ENCODE assay signal across 16 cellular contexts in genomic region chr10:43206391-43207235, GRCh38.
DNase-seq lines count a peak whose midpoint lies in the region; ATAC-seq, FAIRE-seq and TF ChIP-seq lines count a peak whose summit lies in the region.
"Had no signal": no experiment of that assay in that cellular context is flagged by ENCODE, and none has a peak within 500 bp of the region (broad histone marks: within the 10 kb centered on the region; RNA-seq: fewer than 3 reads in every experiment).

No MANE protein-coding gene starts in this region.

- H3K4me3 ChIP-seq in kidney (ENCODE audit: low read length in 2 of 2) (no peak overlapping the region), suprapubic skin (no peak overlapping the region)
- H3K4me3 ChIP-seq: A549 had no signal

- no peak overlapping the region for H3K9ac ChIP-seq in kidney (ENCODE audit: low read length in 2 of 2)

- ATAC-seq in GM19035 (IDR thresholded peaks at IDR 0.05; ENCODE audit: unreplicated experiment), result no peak
- ATAC-seq: A549, Panc1 had no signal

- intact Hi-C loops in kidney (cut with DNase I), result no loop called here

- TF ChIP-seq CTCF in kidney (IDR thresholded peaks at IDR 0.05; ENCODE audit: borderline replicate concordance, extremely low read depth, insufficient read depth) (no peak), suprapubic skin (IDR thresholded peaks at IDR 0.05) (no peak)

- no peak overlapping the region for H3K27ac ChIP-seq in kidney (ENCODE audit: low read depth in 2 of 2, low read length in 2 of 2)
- no peak overlapping the region for H3K27ac ChIP-seq in suprapubic skin
- H3K27ac ChIP-seq: A549 had no signal

- 88% methylated on average over 12 of the region's 13 CpGs for WGBS in suprapubic skin

- H3K27me3 ChIP-seq in suprapubic skin, result no peaks in the 10 kb centered on the region

- H3K4me1 ChIP-seq in kidney (ENCODE audit: control insufficient read depth in 1 of 2, insufficient read depth in 1 of 2, low read depth in 1 of 2, low read length in 2 of 2) (peaks cover 3 to 4% of the 10 kb centered on the region in 2 donors), suprapubic skin (peaks cover 13% of the 10 kb centered on the region)
- H3K4me1 ChIP-seq: A549 had no signal

- no peak for TF ChIP-seq EP300 in suprapubic skin (IDR thresholded peaks at IDR 0.05)

- H3K36me3 ChIP-seq in kidney (ENCODE audit: control insufficient read depth in 1 of 2, insufficient read depth in 2 of 2, low read length in 2 of 2), result no peaks in the 10 kb centered on the region
- no peaks in the 10 kb centered on the region for H3K36me3 ChIP-seq in suprapubic skin

- peak; percentile 6 for DNase-seq in activated CD4-positive, alpha-beta T cell treated with anti-CD3 and anti-CD28 coated beads for 1 hour
- DNase-seq in activated CD4-positive, alpha-beta T cell treated with anti-CD3 and anti-CD28 coated beads, Interleukin-2, amount 50 U/mL, for 4 hours, result no peak
- DNase-seq in activated CD8-positive, alpha-beta memory T cell treated with anti-CD3 and anti-CD28 coated beads, Interleukin-2, amount 50 U/mL, for 4 hours, result peak; percentile 11
- DNase-seq in kidney (peak; percentile 61), suprapubic skin (ENCODE audit: low spot score in 2 of 2) (peak; percentile 43 to 65), NCI-H146 (lab: John Stamatoyannopoulos, UW) (no peak), NCI-H2081 (lab: John Stamatoyannopoulos, UW) (no peak)
- DNase-seq: amygdala, COR-L47, foreskin fibroblast, immature natural killer cell, NCI-H1105 treated with DMSO at 0.1 percent for 48 hours, NCI-H446 treated with DMSO at 0.1 percent for 48 hours had no signal

- FAIRE-seq in kidney (lab: Jason Lieb, UNC), result no peak
- FAIRE-seq: A549 had no signal

- no peak for TF ChIP-seq POLR2A in suprapubic skin (IDR thresholded peaks at IDR 0.05)

- no peaks in the 10 kb centered on the region for H3K9me3 ChIP-seq in kidney (ENCODE audit: control insufficient read depth in 1 of 2, low read length in 2 of 2)
- H3K9me3 ChIP-seq in suprapubic skin, result no peaks in the 10 kb centered on the region
- H3K9me3 ChIP-seq: A549 had no signal

Comparison
In these comparisons a context has a peak if more than half of its experiments do, and no peak if none do; other contexts are left out.
1. DNase-seq: peak in activated CD4-positive, alpha-beta T cell treated with anti-CD3 and anti-CD28 coated beads for 1 hour (single experiment), activated CD8-positive, alpha-beta memory T cell treated with anti-CD3 and anti-CD28 coated beads, Interleukin-2, amount 50 U/mL, for 4 hours (single experiment), kidney (single experiment) and suprapubic skin (2 of 2); none in activated CD4-positive, alpha-beta T cell treated with anti-CD3 and anti-CD28 coated beads, Interleukin-2, amount 50 U/mL, for 4 hours (0 of 2), NCI-H146 (single experiment) and NCI-H2081 (0 of 2).